Comparison of ENCODE assay signal across 7 cellular contexts in the genomic region with DNA sequence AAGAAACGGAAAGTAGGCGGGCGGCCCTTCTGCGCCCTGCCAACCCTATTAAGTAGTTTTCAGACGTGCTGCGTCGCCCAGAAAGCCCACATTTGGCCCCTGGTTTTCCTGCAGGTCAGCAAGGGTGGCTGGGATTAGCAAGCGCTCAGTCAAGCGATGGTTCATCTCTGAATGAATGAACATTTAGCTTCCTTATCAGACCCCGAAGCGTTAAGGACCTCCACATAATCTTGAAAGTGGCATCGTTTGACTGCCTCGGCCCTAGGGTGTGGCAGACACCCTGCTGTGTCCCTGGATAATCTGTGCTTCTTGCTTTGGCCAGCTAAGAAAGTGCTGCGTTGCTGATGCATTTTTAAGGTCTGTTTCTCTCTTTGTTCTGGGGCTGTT. TPM values are rescaled to one million over a fixed set of nuclear protein-coding genes. Genes with fewer than 3 reads are reported as not detected.
DNase-seq lines count a peak whose midpoint lies in the region; ATAC-seq and TF ChIP-seq lines count a peak whose summit lies in the region.

No MANE protein-coding gene starts in this region.

- H3K27ac ChIP-seq in ectodermal cell (ENCODE audit: insufficient read depth, low read depth, low read length, poor library complexity, severe bottlenecking): no peak overlapping the region
- peak overlapping the region; percentile 79 for H3K27ac ChIP-seq in neural cell (ENCODE audit: low read length)

- H4K20me1 ChIP-seq in Loucy (ENCODE audit: insufficient read depth, low read length, poor library complexity, severe bottlenecking) (peaks cover 7% of the 10 kb centered on the region), neural cell (ENCODE audit: insufficient read depth) (no peaks in the 10 kb centered on the region)

- peak overlapping the region; percentile 71 for H3K4me2 ChIP-seq in Loucy (ENCODE audit: low read depth, low read length, poor library complexity, severe bottlenecking)
- peak overlapping the region; percentile 66 for H3K4me2 ChIP-seq in neural cell (ENCODE audit: low read length)

- H2AFZ ChIP-seq in Loucy (ENCODE audit: low read length) (no peak overlapping the region), neural cell (ENCODE audit: low read depth, low read length) (no peak overlapping the region)

- no peak for TF ChIP-seq EP300 in neural cell (conservative IDR thresholded peaks at IDR 0.05; ENCODE audit: poor library complexity, severe bottlenecking)

- DNase-seq in GM03348 (ENCODE audit: low spot score) (no peak), midbrain (lab: John Stamatoyannopoulos, UW) (no peak), pons (ENCODE audit: low spot score) (no peak)

- H3K4me1 ChIP-seq in Loucy (ENCODE audit: insufficient read depth, low read length, poor library complexity, severe bottlenecking): peaks cover 5% of the 10 kb centered on the region
- peaks cover 7% of the 10 kb centered on the region for H3K4me1 ChIP-seq in ectodermal cell (ENCODE audit: control insufficient read depth, insufficient read depth, low read length)

- no peaks in the 10 kb centered on the region for H3K36me3 ChIP-seq in Loucy (ENCODE audit: insufficient read depth, low read length)
- no peaks in the 10 kb centered on the region for H3K36me3 ChIP-seq in ectodermal cell (ENCODE audit: control insufficient read depth, insufficient read depth, low read length)
- H3K36me3 ChIP-seq in neural cell (ENCODE audit: insufficient read depth, low read length): no peaks in the 10 kb centered on the region

- H3K27me3 ChIP-seq in Loucy (ENCODE audit: insufficient read depth, low read length, poor library complexity, severe bottlenecking): no peaks in the 10 kb centered on the region
- no peaks in the 10 kb centered on the region for H3K27me3 ChIP-seq in ectodermal cell (ENCODE audit: control insufficient read depth, insufficient read depth, low read length, poor library complexity, severe bottlenecking)
- H3K27me3 ChIP-seq in neural cell (ENCODE audit: insufficient read depth, low read depth, low read length): no peaks in the 10 kb centered on the region

- peak overlapping the region; percentile 67 for H3K9ac ChIP-seq in Loucy (ENCODE audit: low read depth, low read length, poor library complexity, severe bottlenecking)
- H3K9ac ChIP-seq in neural cell (ENCODE audit: low read length): peak overlapping the region; percentile 77

- WGBS in ectodermal cell, 2 experiments: 3 to 4% methylated on average over 14 of the region's 14 CpGs

- ATAC-seq in GM19455 (IDR thresholded peaks at IDR 0.05; ENCODE audit: unreplicated experiment): peak; percentile 9

- no peak for TF ChIP-seq CTCF in Loucy (conservative IDR thresholded peaks at IDR 0.05; ENCODE audit: low read length)
- TF ChIP-seq CTCF in neural cell (IDR thresholded peaks at IDR 0.05; ENCODE audit: poor library complexity, severe bottlenecking): no peak

- H3K9me3 ChIP-seq in Loucy (ENCODE audit: insufficient read depth, low read depth, low read length) (no peaks in the 10 kb centered on the region), ectodermal cell (ENCODE audit: control insufficient read depth, low read length) (no peaks in the 10 kb centered on the region), neural cell (ENCODE audit: low read length) (no peaks in the 10 kb centered on the region)

- H3K4me3 ChIP-seq in Loucy (ENCODE audit: low read length, poor library complexity, severe bottlenecking): peak overlapping the region; percentile 77
- peak overlapping the region; percentile 58 for H3K4me3 ChIP-seq in ectodermal cell (ENCODE audit: insufficient read depth, low read depth, low read length)
- peak overlapping the region; percentile 95 for H3K4me3 ChIP-seq in neural cell (ENCODE audit: low read length)

- no peak for TF ChIP-seq RAD21 in neural cell (conservative IDR thresholded peaks at IDR 0.05)

- H3K9me2 ChIP-seq in Loucy (replicated peaks; ENCODE audit: low read depth, low read length) (no peaks in the 10 kb centered on the region), neural cell (ENCODE audit: insufficient read depth, low read length) (no peaks in the 10 kb centered on the region)

- H3K79me2 ChIP-seq in Loucy (ENCODE audit: insufficient read depth, low read length): peaks cover 17% of the 10 kb centered on the region
- H3K79me2 ChIP-seq in neural cell (replicated peaks; ENCODE audit: insufficient read depth, low read length): no peaks in the 10 kb centered on the region

- H3F3A ChIP-seq in Loucy (ENCODE audit: low read depth) (no peaks in the 10 kb centered on the region), neural cell (ENCODE audit: insufficient read depth, low read length, poor library complexity, severe bottlenecking) (no peaks in the 10 kb centered on the region)

TF ChIP-seq in neural cell, 6 proteins besides CTCF, POLR2A, EP300 and RAD21:
- TF ChIP-seq EZH2 (IDR thresholded peaks at IDR 0.05; ENCODE audit: borderline replicate concordance, insufficient read depth, low read length, poor library complexity, severe bottlenecking) (no peak), MXI1 (conservative IDR thresholded peaks at IDR 0.05; ENCODE audit: poor library complexity, severe bottlenecking) (no peak), REST (IDR thresholded peaks at IDR 0.05; ENCODE audit: borderline replicate concordance) (no peak), POLR2AphosphoS5 (IDR thresholded peaks at IDR 0.05) (no peak), SMC3 (conservative IDR thresholded peaks at IDR 0.05; ENCODE audit: poor library complexity) (no peak), TAF1 (IDR thresholded peaks at IDR 0.05; ENCODE audit: low read depth) (no peak)

RNA-seq across cellular contexts. Expression of gene TOR1B, which starts 0.7 kb away (rescaled TPM):
- 22.0 TPM for polyA plus RNA-seq in ectodermal cell (2013, experiment 1 of 4)
- 26.9 TPM for polyA plus RNA-seq in ectodermal cell (2013, experiment 2 of 4)
- polyA plus RNA-seq in ectodermal cell (2013, experiment 3 of 4): 19.4 TPM
- polyA plus RNA-seq in ectodermal cell (2013, experiment 4 of 4): 20.0 TPM
- polyA plus RNA-seq in neural cell: 50.0 and 52.2 TPM in 2 replicates
- polyA minus RNA-seq in neural cell: 59.7 and 66.5 TPM in 2 replicates

RNA-seq across cellular contexts. Expression of gene TOR1A, which starts 20.3 kb away (rescaled TPM):
- 51.8 TPM for polyA plus RNA-seq in ectodermal cell (2013, experiment 1 of 4)
- 57.9 TPM for polyA plus RNA-seq in ectodermal cell (2013, experiment 2 of 4)
- 40.6 TPM for polyA plus RNA-seq in ectodermal cell (2013, experiment 3 of 4)
- polyA plus RNA-seq in ectodermal cell (2013, experiment 4 of 4): 46.0 TPM
- polyA plus RNA-seq in neural cell: 56.3 and 61.8 TPM in 2 replicates
- polyA minus RNA-seq in neural cell: 45.8 TPM in 2 replicates

RNA-seq across cellular contexts. Expression of gene C9orf78, which starts 31.4 kb away (rescaled TPM):
- 56.0 TPM for polyA plus RNA-seq in ectodermal cell (2013, experiment 1 of 4)
- 55.0 TPM for polyA plus RNA-seq in ectodermal cell (2013, experiment 2 of 4)
- 44.1 TPM for polyA plus RNA-seq in ectodermal cell (2013, experiment 3 of 4)
- polyA plus RNA-seq in ectodermal cell (2013, experiment 4 of 4): 51.2 TPM
- polyA plus RNA-seq in neural cell: 69.5 and 91.3 TPM in 2 replicates
- polyA minus RNA-seq in neural cell: 33.1 and 39.7 TPM in 2 replicates

RNA-seq across cellular contexts. Expression of gene USP20, which starts 31.6 kb away (rescaled TPM):
- 27.8 TPM for polyA plus RNA-seq in ectodermal cell (2013, experiment 1 of 4)
- polyA plus RNA-seq in ectodermal cell (2013, experiment 2 of 4): 26.1 TPM
- polyA plus RNA-seq in ectodermal cell (2013, experiment 3 of 4): 20.7 TPM
- 22.8 TPM for polyA plus RNA-seq in ectodermal cell (2013, experiment 4 of 4)
- polyA plus RNA-seq in neural cell: 34.8 and 39.8 TPM in 2 replicates
- polyA minus RNA-seq in neural cell: 30.1 and 32.4 TPM in 2 replicates

RNA-seq across cellular contexts. Expression of gene PTGES, which starts 50.8 kb away (rescaled TPM):
- 3.4 TPM for polyA plus RNA-seq in ectodermal cell (2013, experiment 1 of 4)
- 3.5 TPM for polyA plus RNA-seq in ectodermal cell (2013, experiment 2 of 4)
- polyA plus RNA-seq in ectodermal cell (2013, experiment 3 of 4): 4.1 TPM
- polyA plus RNA-seq in ectodermal cell (2013, experiment 4 of 4): 4.5 TPM
- 0.63 and 1.2 TPM in 2 replicates for polyA plus RNA-seq in neural cell
- polyA minus RNA-seq in neural cell: 0.73 and 0.81 TPM in 2 replicates
